Comparison of ENCODE assay signal across 18 cellular contexts in genomic region chr2:33509908-33510588, GRCh38.
"Had no signal": no experiment of that assay in that cellular context is flagged by ENCODE, and none has a peak within 500 bp of the region (broad histone marks: within the 10 kb centered on the region; RNA-seq: fewer than 3 reads in every experiment).

No MANE protein-coding gene starts in this region.

- H3K9me3 Mint-ChIP-seq: activated T-cell treated with anti-CD3 and anti-CD28 coated beads, Interleukin-2, amount 50 U/mL, for 24 hours had no signal

- H3K27me3 Mint-ChIP-seq: activated T-cell treated with anti-CD3 and anti-CD28 coated beads, Interleukin-2, amount 50 U/mL, for 24 hours; naive thymus-derived CD4-positive, alpha-beta T cell had no signal

- DNase-seq: activated CD4-positive, alpha-beta T cell treated with anti-CD3 and anti-CD28 coated beads, Interleukin-2, amount 50 U/mL, for 4 hours; activated CD8-positive, alpha-beta memory T cell treated with anti-CD3 and anti-CD28 coated beads, Interleukin-2, amount 10 ng/mL, durations not matched to agents 7 days and 5 days; activated effector memory CD4-positive, alpha-beta T cell treated with anti-CD3 and anti-CD28 coated beads, Interleukin-2, amount 50 U/mL, for 16 hours; activated T-cell treated with anti-CD3 and anti-CD28 coated beads, Interleukin-2, amount 50 U/mL, for 24 hours; amniotic stem cell; lower lobe of right lung; naive thymus-derived CD4-positive, alpha-beta T cell; nucleus accumbens; right lobe of liver; stimulated activated naive CD4-positive, alpha-beta T cell treated with Interleukin-2 at 50 U/mL for 16 hours; T-helper 2 cell; upper lobe of right lung had no signal

- H3K4me1 ChIP-seq: lower lobe of right lung, prostate gland, right lobe of liver, suprapubic skin, upper lobe of right lung had no signal

- H3K27ac ChIP-seq: breast epithelium, hepatocyte, lower lobe of right lung, prostate gland, right lobe of liver, suprapubic skin, upper lobe of right lung had no signal

- H3K36me3 ChIP-seq: breast epithelium, lower lobe of right lung, prostate gland, right lobe of liver, suprapubic skin, upper lobe of right lung had no signal

- ATAC-seq: activated CD4-positive, CD25-positive, alpha-beta regulatory T cell treated with anti-CD3 and anti-CD28 coated beads, Interleukin-2, amount 50 U/mL, for 24 hours; activated CD8-positive, alpha-beta memory T cell treated with anti-CD3 and anti-CD28 coated beads, Interleukin-2, amount 10 ng/mL, durations not matched to agents 7 days and 5 days; activated naive CD4-positive, alpha-beta T cell treated with anti-CD3 and anti-CD28 coated beads, Interleukin-2, amount 50 U/mL, for 72 hours; lower lobe of right lung; naive thymus-derived CD4-positive, alpha-beta T cell; right lobe of liver; upper lobe of right lung had no signal

- H3K27ac Mint-ChIP-seq: activated CD8-positive, alpha-beta memory T cell treated with anti-CD3 and anti-CD28 coated beads, Interleukin-2, amount 10 ng/mL, durations not matched to agents 7 days and 5 days; activated naive CD4-positive, alpha-beta T cell treated with anti-CD3 and anti-CD28 coated beads, Interleukin-2, amount 50 U/mL, for 72 hours; activated T-cell treated with anti-CD3 and anti-CD28 coated beads, Interleukin-2, amount 50 U/mL, for 24 hours; naive thymus-derived CD4-positive, alpha-beta T cell had no signal

- H3K36me3 Mint-ChIP-seq: activated naive CD4-positive, alpha-beta T cell treated with anti-CD3 and anti-CD28 coated beads, Interleukin-2, amount 50 U/mL, for 72 hours had no signal

- H3K27me3 ChIP-seq: breast epithelium, hepatocyte, right lobe of liver, suprapubic skin, upper lobe of right lung had no signal

- H3K9me3 ChIP-seq: breast epithelium, lower lobe of right lung, prostate gland, right lobe of liver, suprapubic skin, upper lobe of right lung had no signal

- H3K4me2 ChIP-seq: hepatocyte had no signal

- H2AFZ ChIP-seq: hepatocyte had no signal

- H3K4me3 ChIP-seq: breast epithelium, hepatocyte, lower lobe of right lung, prostate gland, right lobe of liver, suprapubic skin, upper lobe of right lung had no signal

- H3K4me3 Mint-ChIP-seq: activated CD8-positive, alpha-beta memory T cell treated with anti-CD3 and anti-CD28 coated beads, Interleukin-2, amount 10 ng/mL, durations not matched to agents 7 days and 5 days; activated T-cell treated with anti-CD3 and anti-CD28 coated beads, Interleukin-2, amount 50 U/mL, for 24 hours; naive thymus-derived CD4-positive, alpha-beta T cell had no signal

- H3K79me2 ChIP-seq: hepatocyte had no signal

- H3K4me1 Mint-ChIP-seq: naive thymus-derived CD4-positive, alpha-beta T cell had no signal
